Comparison of ENCODE assay signal across 27 cellular contexts in genomic region chr7:144759653-144760052, GRCh38.
"Had no signal": no experiment of that assay in that cellular context is flagged by ENCODE, and none has a peak within 500 bp of the region (broad histone marks: within the 10 kb centered on the region; RNA-seq: fewer than 3 reads in every experiment).

No MANE protein-coding gene starts in this region.

- FAIRE-seq: colon, endometrium, endothelial cell of umbilical vein, frontal cortex had no signal

- H3K36me3 ChIP-seq: colonic mucosa, esophagus muscularis mucosa, esophagus squamous epithelium, gastrocnemius medialis, gastroesophageal sphincter, heart left ventricle, heart right ventricle had no signal

- H3K9me3 ChIP-seq: colonic mucosa, esophagus muscularis mucosa, gastrocnemius medialis, gastroesophageal sphincter had no signal

- H3K4me3 ChIP-seq: colonic mucosa, coronary artery, dorsolateral prefrontal cortex, esophagus muscularis mucosa, esophagus squamous epithelium, gastrocnemius medialis, gastroesophageal sphincter, heart left ventricle, heart right ventricle had no signal

- H3K27ac ChIP-seq: colonic mucosa, coronary artery, dorsolateral prefrontal cortex, epithelial cell of prostate, esophagus muscularis mucosa, esophagus squamous epithelium, foreskin keratinocyte, gastrocnemius medialis, gastroesophageal sphincter, heart left ventricle, heart right ventricle had no signal

- H3K4me1 ChIP-seq: colonic mucosa, esophagus muscularis mucosa, esophagus squamous epithelium, foreskin keratinocyte, gastrocnemius medialis, gastroesophageal sphincter, heart left ventricle, heart right ventricle had no signal

- DNase-seq: colonic mucosa; cortex of kidney; dorsolateral prefrontal cortex; effector CD4-positive, alpha-beta T cell; effector CD8-positive, alpha-beta T cell; effector memory CD4-positive, alpha-beta T cell; effector memory CD8-positive, alpha-beta T cell; endodermal cell; erythroblast; esophagus squamous epithelium; foreskin fibroblast; foreskin keratinocyte; foreskin melanocyte; gastrocnemius medialis; glutamatergic neuron; head of caudate nucleus; heart left ventricle; heart right ventricle had no signal

- ATAC-seq: effector memory CD8-positive, alpha-beta T cell; esophagus mucosa; foreskin keratinocyte; gastrocnemius medialis; gastroesophageal sphincter; heart left ventricle; heart right ventricle had no signal

- H3K27me3 ChIP-seq: colonic mucosa, dorsolateral prefrontal cortex, esophagus muscularis mucosa, esophagus squamous epithelium, foreskin keratinocyte, gastrocnemius medialis, gastroesophageal sphincter, heart left ventricle, heart right ventricle had no signal
